16 cellular contexts compared by ENCODE assay signal in the genomic region with DNA sequence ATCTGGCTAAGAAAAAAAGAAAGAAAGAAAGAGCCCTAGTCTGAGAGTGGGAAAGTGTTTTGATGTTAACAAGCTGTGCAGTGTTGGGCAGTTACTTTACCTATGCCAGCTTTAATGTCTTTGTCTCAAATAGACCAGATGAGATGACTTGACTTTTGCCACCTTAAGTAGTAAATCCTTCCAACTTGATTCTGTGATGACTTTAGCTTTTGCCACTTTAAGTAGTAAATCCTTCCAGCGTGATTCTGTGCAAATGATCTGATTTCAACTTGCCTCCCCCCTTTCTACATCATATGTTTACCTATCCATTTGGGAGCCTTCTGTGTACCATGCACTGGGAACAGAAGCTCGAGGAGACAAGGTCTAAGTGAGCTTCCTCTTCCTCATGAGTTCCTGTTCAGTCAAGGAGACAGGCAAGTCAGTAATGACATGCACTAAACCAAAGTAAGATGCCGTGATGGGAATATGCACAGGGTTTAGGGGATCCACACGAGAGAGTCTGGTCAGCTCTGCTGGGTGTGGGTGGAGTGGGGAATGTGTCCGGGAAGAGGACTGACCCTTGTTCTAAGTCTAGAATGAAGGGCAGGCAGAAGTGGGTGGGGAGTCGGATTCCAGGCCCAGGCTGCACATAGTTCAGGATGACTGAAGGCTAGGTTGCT. TPM values are rescaled to one million over a fixed set of nuclear protein-coding genes. Genes with fewer than 3 reads are reported as not detected.
DNase-seq lines count a peak whose midpoint lies in the region; ATAC-seq lines count a peak whose summit lies in the region.
"Had no signal": no experiment of that assay in that cellular context is flagged by ENCODE, and none has a peak within 500 bp of the region (broad histone marks: within the 10 kb centered on the region; RNA-seq: fewer than 3 reads in every experiment).

No MANE protein-coding gene starts in this region.

- no peaks in the 10 kb centered on the region for H3K36me3 ChIP-seq in adipocyte (ENCODE audit: control insufficient read depth, insufficient read depth, low read length, severe bottlenecking)
- H3K36me3 ChIP-seq in skeletal muscle satellite cell (ENCODE audit: insufficient read depth, low read length), result no peaks in the 10 kb centered on the region
- H3K36me3 ChIP-seq: stomach had no signal

- ATAC-seq in left colon (peak; percentile 89), GM19023 (IDR thresholded peaks at IDR 0.05; ENCODE audit: unreplicated experiment) (no peak), GM18873 (IDR thresholded peaks at IDR 0.05; ENCODE audit: low FRiP score, unreplicated experiment) (no peak), HG02885 (IDR thresholded peaks at IDR 0.05; ENCODE audit: poor library complexity, unreplicated experiment) (no peak)
- ATAC-seq: T-helper 17 cell had no signal

- peak; percentile 53 for DNase-seq in NCI-H82 (lab: John Stamatoyannopoulos, UW)
- no peak for DNase-seq in NCI-H82 treated with DMSO at 0.1 percent for 48 hours (lab: John Stamatoyannopoulos, UW; ENCODE audit: unreplicated experiment)
- peak; percentile 51 for DNase-seq in adipocyte (ENCODE audit: low read depth)
- no peak for DNase-seq in left colon
- DNase-seq: 8988T; activated T-cell treated with anti-CD3 and anti-CD28 coated beads, Interleukin-2, amount 50 U/mL, for 1 hour; amniotic stem cell; NCI-H1694; NCI-H510A treated with DMSO at 0.1 percent for 48 hours; stomach; T-helper 17 cell had no signal

- peaks cover 25% of the 10 kb centered on the region for H3K4me1 ChIP-seq in adipocyte (ENCODE audit: control insufficient read depth, insufficient read depth, low read length)
- H3K4me1 ChIP-seq in skeletal muscle satellite cell (ENCODE audit: control insufficient read depth, insufficient read depth, low read length), result peaks cover 18% of the 10 kb centered on the region

- intact Hi-C loops in left colon (cut with DNase I, micrococcal nuclease), result no loop called here

- H3K27me3 ChIP-seq in adipocyte (replicated peaks; ENCODE audit: control insufficient read depth, insufficient read depth, low read length), result no peaks in the 10 kb centered on the region
- no peaks in the 10 kb centered on the region for H3K27me3 ChIP-seq in skeletal muscle satellite cell (ENCODE audit: control insufficient read depth, insufficient read depth, low read length)
- H3K27me3 ChIP-seq: stomach had no signal

- H3K9ac ChIP-seq in adipocyte (ENCODE audit: low read length) (peak overlapping the region; percentile 47), skeletal muscle satellite cell (ENCODE audit: low read depth, low read length) (no peak overlapping the region)

- H3K9me3 ChIP-seq in adipocyte (ENCODE audit: control insufficient read depth, low read length) (no peaks in the 10 kb centered on the region), skeletal muscle satellite cell (replicated peaks; ENCODE audit: low read length) (no peaks in the 10 kb centered on the region)
- H3K9me3 ChIP-seq: stomach had no signal

- peak overlapping the region; percentile 55 for H3K4me2 ChIP-seq in skeletal muscle satellite cell (ENCODE audit: low read length)

- H3K4me3 ChIP-seq in adipocyte (ENCODE audit: low read length) (peak overlapping the region; percentile 55), skeletal muscle satellite cell (ENCODE audit: low read length) (no peak overlapping the region)
- H3K4me3 ChIP-seq: skin epidermis, stomach had no signal

RNA-seq across cellular contexts. Expression of a gene that starts 17.3 kb away (rescaled TPM):
- total RNA-seq in left colon, result 10 to 100 TPM; 12.7 to 15.7 TPM
- 9.1 and 12.0 TPM in 2 replicates for total RNA-seq in skeletal muscle satellite cell (2012; rRNA removed)

Comparison
In these comparisons a context has a peak if more than half of its experiments do, and no peak if none do; other contexts are left out.
1. DNase-seq: peak in NCI-H82 (single experiment) and adipocyte (single experiment); none in NCI-H82 treated with DMSO at 0.1 percent for 48 hours (single experiment) and left colon (0 of 2).